ENCODE assay signal across 37 cellular contexts in the genomic region with DNA sequence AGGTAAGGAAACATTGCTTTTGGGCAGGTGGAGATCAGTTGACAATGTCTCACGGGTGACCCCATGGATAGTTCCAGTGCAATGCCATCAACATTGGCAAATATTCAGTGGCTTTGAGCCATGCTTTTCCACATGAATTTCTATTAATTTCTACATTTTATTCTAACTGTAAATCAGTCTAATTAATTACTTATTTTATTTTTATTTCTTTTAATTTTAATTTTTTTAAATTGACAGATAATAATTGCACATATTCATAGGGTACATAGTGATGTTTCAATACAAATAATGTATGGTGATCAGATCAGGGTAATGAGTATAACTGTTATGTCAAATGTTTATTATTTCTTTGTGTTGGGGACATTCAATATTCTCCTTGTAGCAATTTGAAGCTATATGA. TPM values are rescaled to one million over a fixed set of nuclear protein-coding genes. Genes with fewer than 3 reads are reported as not detected.
"Had no signal": no experiment of that assay in that cellular context is flagged by ENCODE, and none has a peak within 500 bp of the region (broad histone marks: within the 10 kb centered on the region; RNA-seq: fewer than 3 reads in every experiment).

No MANE protein-coding gene starts in this region.

- H3K27ac Mint-ChIP-seq: activated B cell treated with CpG ODN at 0.5 μM for 24 hours; activated CD4-positive, alpha-beta memory T cell treated with anti-CD3 and anti-CD28 coated beads, Interleukin-2, amount 10 ng/mL, durations not matched to agents 7 days and 5 days; activated CD4-positive, alpha-beta T cell treated with anti-CD3 and anti-CD28 coated beads, Interleukin-2, amount 10 ng/mL, durations not matched to agents 24 days and 14 days; activated CD8-positive, alpha-beta memory T cell treated with anti-CD3 and anti-CD28 coated beads, Interleukin-2, amount 10 ng/mL, durations not matched to agents 7 days and 5 days; activated CD8-positive, alpha-beta T cell treated with anti-CD3 and anti-CD28 coated beads, Interleukin-2, amount 10 ng/mL, durations not matched to agents 7 days and 5 days; activated naive CD4-positive, alpha-beta T cell treated with anti-CD3 and anti-CD28 coated beads, Interleukin-2, amount 10 ng/mL, durations not matched to agents 7 days and 5 days; activated naive CD4-positive, alpha-beta T cell treated with anti-CD3 and anti-CD28 coated beads, Interleukin-2, amount 50 U/mL, for 24 hours; activated naive CD8-positive, alpha-beta T cell; activated naive CD8-positive, alpha-beta T cell treated with anti-CD3 and anti-CD28 coated beads, Interleukin-2, amount 10 ng/mL, durations not matched to agents 7 days and 5 days; activated naive CD8-positive, alpha-beta T cell treated with anti-CD3 and anti-CD28 coated beads, Interleukin-2, amount 50 U/mL, for 24 hours; activated T-cell treated with anti-CD3 and anti-CD28 coated beads, Interleukin-2, amount 50 U/mL, for 24 hours; activated T-helper 2 cell treated with anti-CD3 and anti-CD28 coated beads, Interferon-gamma antibody, Interleukin-2, Interleukin-4, amounts not matched to agents 10 μg/mL and 5 μg/mL and 100 μg/mL, durations not matched to agents 14 hours and 24 hours and 36 hours; brain; T-helper 1 cell treated with Interleukin-12 subunit alpha and Interleukin-12 subunit beta and Interleukin-4 antibody, amounts not matched to agents 30 μg/mL and 1 μg/mL, for 36 hours; T-helper 2 cell treated with Interferon-gamma antibody and Interleukin-4, amounts not matched to agents 5 μg/mL and 100 μg/mL, for 36 hours had no signal

- H3K36me3 ChIP-seq: ascending aorta, cardiac muscle cell, WERI-Rb-1 had no signal

- H3K4me3 ChIP-seq: ascending aorta, cardiac muscle cell had no signal

- H3K27me3 ChIP-seq: ascending aorta, cardiac muscle cell had no signal

- H3K36me3 Mint-ChIP-seq: activated CD8-positive, alpha-beta memory T cell treated with anti-CD3 and anti-CD28 coated beads, Interleukin-2, amount 10 ng/mL, durations not matched to agents 7 days and 5 days; activated naive CD4-positive, alpha-beta T cell treated with anti-CD3 and anti-CD28 coated beads, Interleukin-2, amount 10 ng/mL, durations not matched to agents 7 days and 5 days; activated naive CD4-positive, alpha-beta T cell treated with anti-CD3 and anti-CD28 coated beads, Interleukin-2, amount 50 U/mL, for 24 hours; activated naive CD8-positive, alpha-beta T cell; activated naive CD8-positive, alpha-beta T cell treated with anti-CD3 and anti-CD28 coated beads, Interleukin-2, amount 10 ng/mL, durations not matched to agents 7 days and 5 days; brain had no signal

- ATAC-seq: activated CD8-positive, alpha-beta memory T cell treated with anti-CD3 and anti-CD28 coated beads, Interleukin-2, amount 10 ng/mL, durations not matched to agents 7 days and 5 days; activated CD8-positive, alpha-beta T cell treated with anti-CD3 and anti-CD28 coated beads, Interleukin-2, amount 10 ng/mL, durations not matched to agents 7 days and 5 days; activated naive CD8-positive, alpha-beta T cell treated with anti-CD3 and anti-CD28 coated beads, Interleukin-2, amount 50 U/mL, for 24 hours had no signal

- H3K9me3 ChIP-seq: ascending aorta had no signal

- H3K27me3 Mint-ChIP-seq: activated naive CD8-positive, alpha-beta T cell; activated naive CD8-positive, alpha-beta T cell treated with anti-CD3 and anti-CD28 coated beads, Interleukin-2, amount 50 U/mL, for 24 hours; activated T-cell treated with anti-CD3 and anti-CD28 coated beads, Interleukin-2, amount 50 U/mL, for 24 hours; brain had no signal

- H3K9me3 Mint-ChIP-seq: activated B cell treated with CpG ODN at 0.5 μM for 24 hours; activated CD4-positive, alpha-beta memory T cell treated with anti-CD3 and anti-CD28 coated beads, Interleukin-2, amount 10 ng/mL, durations not matched to agents 7 days and 5 days; activated CD4-positive, alpha-beta T cell treated with anti-CD3 and anti-CD28 coated beads, Interleukin-2, amount 10 ng/mL, durations not matched to agents 24 days and 14 days; activated naive CD4-positive, alpha-beta T cell treated with anti-CD3 and anti-CD28 coated beads, Interleukin-2, amount 10 ng/mL, durations not matched to agents 7 days and 5 days; activated naive CD4-positive, alpha-beta T cell treated with anti-CD3 and anti-CD28 coated beads, Interleukin-2, amount 50 U/mL, for 24 hours; activated naive CD8-positive, alpha-beta T cell treated with anti-CD3 and anti-CD28 coated beads, Interleukin-2, amount 10 ng/mL, durations not matched to agents 7 days and 5 days; activated naive CD8-positive, alpha-beta T cell treated with anti-CD3 and anti-CD28 coated beads, Interleukin-2, amount 50 U/mL, for 24 hours; activated T-cell treated with anti-CD3 and anti-CD28 coated beads, Interleukin-2, amount 50 U/mL, for 24 hours; activated T-helper 2 cell treated with anti-CD3 and anti-CD28 coated beads, Interferon-gamma antibody, Interleukin-2, Interleukin-4, amounts not matched to agents 10 μg/mL and 5 μg/mL and 100 μg/mL, durations not matched to agents 14 hours and 24 hours and 36 hours; brain; central memory CD8-positive, alpha-beta T cell; T-helper 1 cell treated with Interleukin-12 subunit alpha and Interleukin-12 subunit beta and Interleukin-4 antibody, amounts not matched to agents 30 μg/mL and 1 μg/mL, for 36 hours; T-helper 2 cell treated with Interferon-gamma antibody and Interleukin-4, amounts not matched to agents 5 μg/mL and 100 μg/mL, for 36 hours had no signal

- H3K4me3 Mint-ChIP-seq: activated B cell treated with CpG ODN at 0.5 μM for 24 hours; activated CD4-positive, alpha-beta memory T cell treated with anti-CD3 and anti-CD28 coated beads, Interleukin-2, amount 10 ng/mL, durations not matched to agents 7 days and 5 days; activated CD4-positive, alpha-beta T cell treated with anti-CD3 and anti-CD28 coated beads, Interleukin-2, amount 10 ng/mL, durations not matched to agents 24 days and 14 days; activated CD8-positive, alpha-beta memory T cell treated with anti-CD3 and anti-CD28 coated beads, Interleukin-2, amount 10 ng/mL, durations not matched to agents 7 days and 5 days; activated CD8-positive, alpha-beta T cell treated with anti-CD3 and anti-CD28 coated beads, Interleukin-2, amount 10 ng/mL, durations not matched to agents 7 days and 5 days; activated naive CD4-positive, alpha-beta T cell treated with anti-CD3 and anti-CD28 coated beads, Interleukin-2, amount 10 ng/mL, durations not matched to agents 7 days and 5 days; activated naive CD4-positive, alpha-beta T cell treated with anti-CD3 and anti-CD28 coated beads, Interleukin-2, amount 50 U/mL, for 24 hours; activated naive CD8-positive, alpha-beta T cell; activated naive CD8-positive, alpha-beta T cell treated with anti-CD3 and anti-CD28 coated beads, Interleukin-2, amount 10 ng/mL, durations not matched to agents 7 days and 5 days; activated naive CD8-positive, alpha-beta T cell treated with anti-CD3 and anti-CD28 coated beads, Interleukin-2, amount 50 U/mL, for 24 hours; activated T-cell treated with anti-CD3 and anti-CD28 coated beads, Interleukin-2, amount 50 U/mL, for 24 hours; brain; central memory CD8-positive, alpha-beta T cell; T-helper 1 cell treated with Interleukin-12 subunit alpha and Interleukin-12 subunit beta and Interleukin-4 antibody, amounts not matched to agents 30 μg/mL and 1 μg/mL, for 36 hours; T-helper 2 cell treated with Interferon-gamma antibody and Interleukin-4, amounts not matched to agents 5 μg/mL and 100 μg/mL, for 36 hours had no signal

- FAIRE-seq: bronchial epithelial cell had no signal

- H3K4me1 Mint-ChIP-seq: activated B cell treated with CpG ODN at 0.5 μM for 24 hours; activated CD4-positive, alpha-beta memory T cell treated with anti-CD3 and anti-CD28 coated beads, Interleukin-2, amount 10 ng/mL, durations not matched to agents 7 days and 5 days; activated CD4-positive, alpha-beta T cell treated with anti-CD3 and anti-CD28 coated beads, Interleukin-2, amount 10 ng/mL, durations not matched to agents 24 days and 14 days; activated CD8-positive, alpha-beta memory T cell treated with anti-CD3 and anti-CD28 coated beads, Interleukin-2, amount 10 ng/mL, durations not matched to agents 7 days and 5 days; activated naive CD4-positive, alpha-beta T cell treated with anti-CD3 and anti-CD28 coated beads, Interleukin-2, amount 10 ng/mL, durations not matched to agents 7 days and 5 days; activated naive CD4-positive, alpha-beta T cell treated with anti-CD3 and anti-CD28 coated beads, Interleukin-2, amount 50 U/mL, for 24 hours; activated naive CD8-positive, alpha-beta T cell treated with anti-CD3 and anti-CD28 coated beads, Interleukin-2, amount 10 ng/mL, durations not matched to agents 7 days and 5 days; activated naive CD8-positive, alpha-beta T cell treated with anti-CD3 and anti-CD28 coated beads, Interleukin-2, amount 50 U/mL, for 24 hours; brain; central memory CD8-positive, alpha-beta T cell had no signal

- H3K4me1 ChIP-seq: ascending aorta had no signal

- H3K27ac ChIP-seq: ascending aorta, cardiac muscle cell, WERI-Rb-1 had no signal

- DNase-seq: activated B cell treated with CpG ODN at 0.5 μM for 24 hours; activated CD4-positive, alpha-beta memory T cell treated with anti-CD3 and anti-CD28 coated beads, Interleukin-2, amount 10 ng/mL, durations not matched to agents 7 days and 5 days; activated CD4-positive, alpha-beta T cell treated with anti-CD3 and anti-CD28 coated beads for 4 hours; activated CD4-positive, alpha-beta T cell treated with anti-CD3 and anti-CD28 coated beads, Interleukin-2, amount 10 ng/mL, durations not matched to agents 24 days and 14 days; activated CD4-positive, alpha-beta T cell treated with anti-CD3 and anti-CD28 coated beads, Interleukin-2, amount 50 U/mL, for 1 hour; activated CD4-positive, alpha-beta T cell treated with anti-CD3 and anti-CD28 coated beads, Interleukin-2, amount 50 U/mL, for 4 hours; activated CD4-positive, CD25-positive, alpha-beta regulatory T cell treated with anti-CD3 and anti-CD28 coated beads, Interleukin-2, amount 50 U/mL, for 72 hours; activated CD8-positive, alpha-beta memory T cell treated with anti-CD3 and anti-CD28 coated beads for 24 hours; activated CD8-positive, alpha-beta memory T cell treated with anti-CD3 and anti-CD28 coated beads, Interleukin-2, amount 10 ng/mL, durations not matched to agents 7 days and 5 days; activated CD8-positive, alpha-beta memory T cell treated with anti-CD3 and anti-CD28 coated beads, Interleukin-2, amount 50 U/mL, for 48 hours; activated CD8-positive, alpha-beta T cell treated with anti-CD3 and anti-CD28 coated beads, Interleukin-2, amount 10 ng/mL, durations not matched to agents 7 days and 5 days; activated effector memory CD4-positive, alpha-beta T cell treated with Interleukin-2 at 50 U/mL for 16 hours; activated gamma-delta T cell; activated naive CD4-positive, alpha-beta T cell treated with anti-CD3 and anti-CD28 coated beads, Interleukin-2, amount 10 ng/mL, durations not matched to agents 7 days and 5 days; activated naive CD4-positive, alpha-beta T cell treated with Interleukin-2 at 50 U/mL for 16 hours; activated naive CD8-positive, alpha-beta T cell treated with anti-CD3 and anti-CD28 coated beads, Interleukin-2, amount 10 ng/mL, durations not matched to agents 7 days and 5 days; activated naive CD8-positive, alpha-beta T cell treated with anti-CD3 and anti-CD28 coated beads, Interleukin-2, amount 50 U/mL, for 24 hours; activated T-cell treated with anti-CD3 and anti-CD28 coated beads, Interleukin-2, amount 50 U/mL, for 24 hours; activated T-cell treated with anti-CD3 and anti-CD28 coated beads, Interleukin-2, amount 50 U/mL, for 48 hours; amygdala; anterior cingulate cortex; caudate nucleus; cerebellar nuclear complex; T-helper 1 cell; T-helper 2 cell; T-helper 9 cell; WERI-Rb-1 had no signal

RNA-seq across cellular contexts. Expression of a gene that starts 3.8 kb away (rescaled TPM):
- total RNA-seq: activated B cell treated with CpG ODN at 0.5 μM for 24 hours; activated CD4-positive, alpha-beta memory T cell treated with anti-CD3 and anti-CD28 coated beads, Interleukin-2, amount 10 ng/mL, durations not matched to agents 7 days and 5 days; activated CD4-positive, alpha-beta T cell treated with anti-CD3 and anti-CD28 coated beads, Interleukin-2, amount 10 ng/mL, durations not matched to agents 24 days and 14 days; ascending aorta had no signal
